In genomic region chr19:42216653-42217521, GRCh38 we compare ENCODE assay signal across 8 cellular contexts. TPM values are rescaled to one million over a fixed set of nuclear protein-coding genes. Genes with fewer than 3 reads are reported as not detected.
DNase-seq lines count a peak whose midpoint lies in the region; ATAC-seq and TF ChIP-seq lines count a peak whose summit lies in the region.

No MANE protein-coding gene starts in this region.

- H3K27ac ChIP-seq in 22Rv1 = peak overlapping the region; percentile 77
- peak overlapping the region; percentile 91 for H3K27ac ChIP-seq in HUES6 (ENCODE audit: low read depth, low read length)
- H3K27ac ChIP-seq in WERI-Rb-1 = peak overlapping the region; percentile 67
- peak overlapping the region; percentile 74 for H3K27ac ChIP-seq in mesodermal cell (ENCODE audit: low read depth, low read length, severe bottlenecking)
- H3K27ac ChIP-seq in suprapubic skin = peak overlapping the region; percentile 79

- ATAC-seq in GM18505 (IDR thresholded peaks at IDR 0.05; ENCODE audit: unreplicated experiment) (no peak), GM19463 (IDR thresholded peaks at IDR 0.05; ENCODE audit: unreplicated experiment) (no peak)

- TF ChIP-seq CTCF in 22Rv1 (IDR thresholded peaks at IDR 0.05) (no peak), WERI-Rb-1 (IDR thresholded peaks at IDR 0.05; ENCODE audit: low read depth, low read length) (no peak), suprapubic skin (IDR thresholded peaks at IDR 0.05) (no peak)

- DNase-seq in WERI-Rb-1 = peak; percentile 53
- peak; percentile 82 to 83 for DNase-seq in suprapubic skin (ENCODE audit: low spot score in 2 of 2)

- WGBS in mesodermal cell (ENCODE audit: insufficient coverage in 2 of 2), 2 experiments = 1% methylated on average over 53 to 73 of the region's 79 CpGs
- WGBS in suprapubic skin = no CpG with 5 or more reads among the region's 79 CpGs

- peak; percentile 30 for TF ChIP-seq POLR2A in GM18505 (IDR thresholded peaks at IDR 0.05; ENCODE audit: borderline replicate concordance, extremely low read depth, insufficient read depth, insufficient read length)
- no peak for TF ChIP-seq POLR2A in suprapubic skin (IDR thresholded peaks at IDR 0.05)

- H3K36me3 ChIP-seq in HUES6 (ENCODE audit: control insufficient read depth, insufficient read depth, low read length) (peaks cover 35% of the 10 kb centered on the region), WERI-Rb-1 (peaks cover 44% of the 10 kb centered on the region), endocrine pancreas (ENCODE audit: control insufficient read depth, insufficient read depth, low read length) (no peaks in the 10 kb centered on the region), mesodermal cell (ENCODE audit: control insufficient read depth, insufficient read depth, low read length) (peaks cover 38% of the 10 kb centered on the region), suprapubic skin (peaks cover 14% of the 10 kb centered on the region)

- no peaks in the 10 kb centered on the region for H3K27me3 ChIP-seq in HUES6 (ENCODE audit: control insufficient read depth, insufficient read depth, low read length)
- H3K27me3 ChIP-seq in WERI-Rb-1 (ENCODE audit: insufficient read depth, low read depth, severe bottlenecking) = no peaks in the 10 kb centered on the region
- H3K27me3 ChIP-seq in endocrine pancreas (ENCODE audit: control insufficient read depth, insufficient read depth, low read length) = no peaks in the 10 kb centered on the region
- H3K27me3 ChIP-seq in suprapubic skin = no peaks in the 10 kb centered on the region

- H3K9me3 ChIP-seq in HUES6 (ENCODE audit: control insufficient read depth, insufficient read depth, low read depth, low read length) (no peaks in the 10 kb centered on the region), WERI-Rb-1 (ENCODE audit: severe bottlenecking) (no peaks in the 10 kb centered on the region), endocrine pancreas (ENCODE audit: control insufficient read depth, low read length) (no peaks in the 10 kb centered on the region), mesodermal cell (ENCODE audit: control insufficient read depth, low read length) (no peaks in the 10 kb centered on the region), suprapubic skin (no peaks in the 10 kb centered on the region)

- no peak for TF ChIP-seq EP300 in suprapubic skin (IDR thresholded peaks at IDR 0.05)

- peak overlapping the region; percentile 75 for H3K4me3 ChIP-seq in HUES6 (ENCODE audit: low read depth, low read length)
- peak overlapping the region; percentile 81 for H3K4me3 ChIP-seq in WERI-Rb-1 (ENCODE audit: low read depth, low read length)
- no peak overlapping the region for H3K4me3 ChIP-seq in endocrine pancreas (ENCODE audit: control insufficient read depth, insufficient read depth, low read length)
- H3K4me3 ChIP-seq in mesodermal cell (ENCODE audit: extremely low read depth, insufficient read depth, low read length, poor library complexity, severe bottlenecking) = peak overlapping the region; percentile 98
- peak overlapping the region; percentile 70 for H3K4me3 ChIP-seq in suprapubic skin

- H3K4me1 ChIP-seq in HUES6 (ENCODE audit: control insufficient read depth, insufficient read depth, low read length) (peaks cover 25% of the 10 kb centered on the region), endocrine pancreas (ENCODE audit: control insufficient read depth, insufficient read depth, low read length) (no peaks in the 10 kb centered on the region), mesodermal cell (ENCODE audit: control insufficient read depth, insufficient read depth, low read length, poor library complexity, severe bottlenecking) (peaks cover 9% of the 10 kb centered on the region), suprapubic skin (peaks cover 55% of the 10 kb centered on the region)

- H3K9ac ChIP-seq in HUES6 (ENCODE audit: low read length) (peak overlapping the region; percentile 86), endocrine pancreas (ENCODE audit: control insufficient read depth, insufficient read depth, low read length) (peak overlapping the region; percentile 78)

RNA-seq across cellular contexts. Expression of gene DEDD2, which starts 0.6 kb away (rescaled TPM):
- polyA plus RNA-seq in mesodermal cell (2013, experiment 1 of 2) = 24.9 TPM
- polyA plus RNA-seq in mesodermal cell (2013, experiment 2 of 2) = 19.5 TPM
- 10 to 100 TPM; 51.3 to 78.9 (median 65.6) TPM for total RNA-seq in suprapubic skin

RNA-seq across cellular contexts. Expression of gene ZNF526, which starts 3.2 kb away (rescaled TPM):
- polyA plus RNA-seq in mesodermal cell (2013, experiment 1 of 2) = 9.7 TPM
- 7.4 TPM for polyA plus RNA-seq in mesodermal cell (2013, experiment 2 of 2)
- total RNA-seq in suprapubic skin = 10 to 100 TPM in 2 of 4 donors, 1 to 10 TPM in 2; 4.2 to 12.9 (median 8.9) TPM

RNA-seq across cellular contexts. Expression of gene GSK3A, which starts 25.5 kb away (rescaled TPM):
- polyA plus RNA-seq in mesodermal cell (2013, experiment 1 of 2) = 61.9 TPM
- 56.5 TPM for polyA plus RNA-seq in mesodermal cell (2013, experiment 2 of 2)
- 10 to 100 TPM; 24.0 to 37.3 (median 28.3) TPM for total RNA-seq in suprapubic skin

RNA-seq across cellular contexts. Expression of gene ERF, which starts 38.0 kb away (rescaled TPM):
- 89.7 TPM for polyA plus RNA-seq in mesodermal cell (2013, experiment 1 of 2)
- polyA plus RNA-seq in mesodermal cell (2013, experiment 2 of 2) = 85.3 TPM
- total RNA-seq in suprapubic skin = 10 to 100 TPM; 36.8 to 49.5 (median 45.8) TPM

RNA-seq across cellular contexts. Expression of gene CIC, which starts 52.2 kb away (rescaled TPM):
- polyA plus RNA-seq in mesodermal cell (2013, experiment 1 of 2) = 42.9 TPM
- polyA plus RNA-seq in mesodermal cell (2013, experiment 2 of 2) = 37.1 TPM
- 10 to 100 TPM; 57.5 to 91.6 (median 81.9) TPM for total RNA-seq in suprapubic skin
